ENCODE assay signal across 26 cellular contexts in genomic region chr9:87604886-87605588, GRCh38.
A peak's percentile ranks its signal among the peaks of the same experiment; 100 is the strongest.
DNase-seq lines count a peak whose midpoint lies in the region; ATAC-seq, FAIRE-seq and TF ChIP-seq lines count a peak whose summit lies in the region.
"Had no signal": no experiment of that assay in that cellular context is flagged by ENCODE, and none has a peak within 500 bp of the region (broad histone marks: within the 10 kb centered on the region; RNA-seq: fewer than 3 reads in every experiment).

No MANE protein-coding gene starts in this region.

- in situ Hi-C loops in GM12878 (cut with MboI): no loop called here

- no peak overlapping the region for H2AFZ ChIP-seq in GM12878 (ENCODE audit: control insufficient read depth, low read depth, low read length)
- H2AFZ ChIP-seq: neural progenitor cell had no signal

- peak; percentile 69 for ATAC-seq in HG03354 (IDR thresholded peaks at IDR 0.05; ENCODE audit: poor library complexity, severe bottlenecking, unreplicated experiment)
- no peak for ATAC-seq in GM12878
- ATAC-seq: activated T-cell treated with anti-CD3 and anti-CD28 coated beads, Interleukin-2, amount 50 U/mL, for 72 hours; PC-3 had no signal

- BruUV-seq in GM12878 (replicated peaks; lab: Mats Ljungman, UMichigan): no TSS peak

- TF ChIP-seq CTCF in GM12865 (IDR thresholded peaks at IDR 0.05; ENCODE audit: insufficient read depth, low read depth, low read length, missing control alignments) (no peak), GM12878 (IDR thresholded peaks at IDR 0.05 in 2 of 3, conservative IDR thresholded peaks at IDR 0.05 in 1 of 3; ENCODE audit: control insufficient read depth in 2 of 3, extremely low read depth in 1 of 3, insufficient read depth in 1 of 3, low read depth in 3 of 3, low read length in 3 of 3) (no peak), neural crest cell (conservative IDR thresholded peaks at IDR 0.05) (no peak), tibial nerve (IDR thresholded peaks at IDR 0.05) (no peak), D721Med (IDR thresholded peaks at IDR 0.05; ENCODE audit: insufficient read depth, missing control alignments) (no peak)

- CTCF ChIA-PET in GM12878 (lab: Yijun Ruan, JAX): no interaction called here

- H3K27me3 ChIP-seq in GM12878 (replicated peaks in 1 of 2; ENCODE audit: control insufficient read depth in 2 of 2, insufficient read depth in 2 of 2, low read length in 1 of 2) (no peaks in the 10 kb centered on the region), tibial nerve (no peaks in the 10 kb centered on the region)
- H3K27me3 ChIP-seq: neural progenitor cell had no signal

- no peak overlapping the region for H3K4me3 Mint-ChIP-seq in neural crest cell
- H3K4me3 Mint-ChIP-seq: activated naive CD4-positive, alpha-beta T cell treated with anti-CD3 and anti-CD28 coated beads, Interleukin-2, amount 10 ng/mL, durations not matched to agents 7 days and 5 days; activated T-cell treated with anti-CD3 and anti-CD28 coated beads, Interleukin-2, amount 50 U/mL, for 72 hours; neural progenitor cell had no signal

- no peaks in the 10 kb centered on the region for H3K9me3 Mint-ChIP-seq in neural crest cell
- H3K9me3 Mint-ChIP-seq: neural progenitor cell had no signal

- no peak for TF ChIP-seq EP300 in GM12878 (IDR thresholded peaks at IDR 0.05; ENCODE audit: borderline replicate concordance in 1 of 2, control insufficient read depth in 1 of 2, low read depth in 2 of 2, low read length in 2 of 2)
- no peak for TF ChIP-seq EP300 in tibial nerve (IDR thresholded peaks at IDR 0.05)

- peaks cover 9% of the 10 kb centered on the region for H3K9me3 ChIP-seq in GM12878 (replicated peaks; ENCODE audit: control insufficient read depth, insufficient read depth, low read length)
- no peaks in the 10 kb centered on the region for H3K9me3 ChIP-seq in tibial nerve
- H3K9me3 ChIP-seq: left ventricle myocardium inferior had no signal

- POLR2A ChIA-PET in GM12878 (lab: Charles Lee): no interaction called here

- H3K9ac ChIP-seq in GM12878 (ENCODE audit: control insufficient read depth, insufficient read depth, low read length): no peak overlapping the region
- H3K9ac ChIP-seq: KMS-11, neural progenitor cell had no signal

- H3K27me3 Mint-ChIP-seq in neural crest cell (ENCODE audit: low read depth): no peaks in the 10 kb centered on the region
- H3K27me3 Mint-ChIP-seq: progenitor cell of endocrine pancreas had no signal

- peaks cover 4 to 7% of the 10 kb centered on the region in 2 experiments; a peak in 2 of 4 replicates for H3K36me3 ChIP-seq in GM12878 (ENCODE audit: control insufficient read depth in 2 of 2, insufficient read depth in 2 of 2, low read length in 1 of 2)
- H3K36me3 ChIP-seq in tibial nerve: peaks cover 0 to 11% (median 0%) of the 10 kb centered on the region in 3 donors
- H3K36me3 ChIP-seq: left ventricle myocardium inferior, neural progenitor cell had no signal

- SMC1A ChIA-PET in GM12878 (lab: Charles Lee; ENCODE audit: uncharacterized antibody, unreplicated experiment): no interaction called here

- peaks cover 9% of the 10 kb centered on the region for H3K36me3 Mint-ChIP-seq in neural crest cell (ENCODE audit: low read depth)
- H3K36me3 Mint-ChIP-seq: activated naive CD4-positive, alpha-beta T cell treated with anti-CD3 and anti-CD28 coated beads, Interleukin-2, amount 10 ng/mL, durations not matched to agents 7 days and 5 days had no signal

- H3K4me3 ChIP-seq in GM12865 (ENCODE audit: low read depth, low read length) (no peak overlapping the region), GM12878 (no peak overlapping the region), tibial nerve (no peak overlapping the region)
- H3K4me3 ChIP-seq: left ventricle myocardium inferior, neural progenitor cell had no signal

- FAIRE-seq in GM12878 (lab: Jason Lieb, UNC): no peak
- FAIRE-seq in D721Med (lab: Jason Lieb, UNC): no peak
- FAIRE-seq: G401.6 had no signal

- no peaks in the 10 kb centered on the region for H3K79me2 ChIP-seq in GM12878 (ENCODE audit: control insufficient read depth, insufficient read depth, low read length)

- H3K4me2 ChIP-seq in GM12878 (ENCODE audit: control insufficient read depth, insufficient read depth): no peak overlapping the region
- H3K4me2 ChIP-seq: KMS-11, neural progenitor cell had no signal

- TF ChIP-seq RAD21 in GM12878 (IDR thresholded peaks at IDR 0.05; ENCODE audit: insufficient read depth, low read depth, low read length): no peak

- H3K27ac ChIP-seq in GM12878 (ENCODE audit: control insufficient read depth, insufficient read depth) (no peak overlapping the region), tibial nerve (no peak overlapping the region)
- H3K27ac ChIP-seq: epithelial cell of prostate, KMS-11, left ventricle myocardium inferior, neural progenitor cell had no signal

- intact Hi-C loops in GM12878 (cut with micrococcal nuclease; ENCODE audit: unreplicated experiment): no loop called here

- TF ChIP-seq POLR2A in GM12878 (IDR thresholded peaks at IDR 0.05; ENCODE audit: low read depth, low read length): no peak
- no peak for TF ChIP-seq POLR2A in tibial nerve (IDR thresholded peaks at IDR 0.05)

- peaks cover 67% of the 10 kb centered on the region for H3K4me1 Mint-ChIP-seq in neural crest cell

- peak; percentile 42 for DNase-seq in GM12865 (ENCODE audit: low read depth)
- DNase-seq in GM12878 (ENCODE audit: low read depth, low spot score): no peak
- no peak for DNase-seq in neural crest cell (ENCODE audit: low read depth, low spot score)
- DNase-seq in GM19240 (ENCODE audit: insufficient read length, low spot score): no peak
- DNase-seq in tibial nerve (ENCODE audit: low spot score in 2 of 2): no peak
- DNase-seq in DMS153 (lab: John Stamatoyannopoulos, UW): no peak
- DNase-seq in D721Med (ENCODE audit: insufficient read length, low spot score): no peak
- DNase-seq: activated CD4-positive, alpha-beta T cell treated with anti-CD3 and anti-CD28 coated beads for 48 hours; activated naive CD4-positive, alpha-beta T cell treated with anti-CD3 and anti-CD28 coated beads, Interleukin-2, amount 10 ng/mL, durations not matched to agents 7 days and 5 days; activated T-cell treated with anti-CD3 and anti-CD28 coated beads, Interleukin-2, amount 50 U/mL, for 72 hours; anterior cingulate cortex; caudate nucleus; hippocampal formation; left ventricle myocardium inferior; MV-4-11; NCI-H187 treated with DMSO at 0.1 percent for 48 hours; NCI-H226; NCI-H748 treated with DMSO at 0.1 percent for 48 hours; PC-3; Right ventricle myocardium superior had no signal

- H3K27ac Mint-ChIP-seq in neural crest cell (ENCODE audit: unreplicated experiment): peak overlapping the region; percentile 16
- H3K27ac Mint-ChIP-seq: activated naive CD4-positive, alpha-beta T cell treated with anti-CD3 and anti-CD28 coated beads, Interleukin-2, amount 10 ng/mL, durations not matched to agents 7 days and 5 days; activated T-cell treated with anti-CD3 and anti-CD28 coated beads, Interleukin-2, amount 50 U/mL, for 72 hours; neural progenitor cell had no signal

- WGBS in GM12878 (ENCODE audit: insufficient coverage, insufficient replicate concordance, low lambda C conversion rate, missing lambda C conversion rate): 68% methylated on average over 23 of the region's 23 CpGs
- WGBS in tibial nerve, 2 donors: 93 to 94% methylated on average over 17 to 23 of the region's 23 CpGs

- RAD21 ChIA-PET in GM12878 (lab: Charles Lee; ENCODE audit: unreplicated experiment): no interaction called here

- no peaks in the 10 kb centered on the region for H4K20me1 ChIP-seq in GM12878 (ENCODE audit: control insufficient read depth, insufficient read depth)

- H3K4me1 ChIP-seq in GM12878 (ENCODE audit: control insufficient read depth, insufficient read depth, low read length) (peaks cover 9% of the 10 kb centered on the region; the same call in 1 of the 2 replicates), tibial nerve (peaks cover 0 to 10% (median 4%) of the 10 kb centered on the region in 4 donors)

TF ChIP-seq in GM12878, 131 proteins besides CTCF, POLR2A, EP300 and RAD21 (continues in another document):
- TF ChIP-seq TCF3 (IDR thresholded peaks at IDR 0.05; ENCODE audit: borderline replicate concordance, insufficient read depth, low read depth, low read length) (0 out of 2 replicates have a peak, but pooled peaks have one; percentile 29), BMI1 (IDR thresholded peaks at IDR 0.05; ENCODE audit: borderline replicate concordance) (no peak), USF1 (IDR thresholded peaks at IDR 0.05; ENCODE audit: borderline replicate concordance, extremely low read length, insufficient read depth, low read depth, low read length) (no peak), EED (IDR thresholded peaks at IDR 0.05; ENCODE audit: low read depth) (peak; percentile 34; the same call in 1 of the 2 replicates), ZNF622 (IDR thresholded peaks at IDR 0.05) (no peak), MAX (IDR thresholded peaks at IDR 0.05; ENCODE audit: low read depth, low read length) (no peak), NFIC (IDR thresholded peaks at IDR 0.05; ENCODE audit: low read depth, low read length) (0 out of 2 replicates have a peak, but pooled peaks have one; percentile 27), MYB (IDR thresholded peaks at IDR 0.05; ENCODE audit: borderline replicate concordance, low read depth, low read length) (no peak), MEF2B (IDR thresholded peaks at IDR 0.05; ENCODE audit: partially characterized antibody, poor library complexity, severe bottlenecking) (no peak), TCF7 (IDR thresholded peaks at IDR 0.05; ENCODE audit: borderline replicate concordance) (no peak), POLR2AphosphoS5 (IDR thresholded peaks at IDR 0.05; ENCODE audit: low read length) (no peak), KDM1A (IDR thresholded peaks at IDR 0.05; ENCODE audit: borderline replicate concordance) (no peak), IRF4 (IDR thresholded peaks at IDR 0.05; ENCODE audit: low read depth, low read length) (no peak), YY1 (IDR thresholded peaks at IDR 0.05; ENCODE audit: low read depth, low read length) (no peak), RUNX3 (IDR thresholded peaks at IDR 0.05; ENCODE audit: low read length) (peak; percentile 81)
